Comparison of ENCODE assay signal across 4 cellular contexts in genomic region chr1:55172272-55172671, GRCh38.
TF ChIP-seq lines count a peak whose summit lies in the region.

No MANE protein-coding gene starts in this region.

TF ChIP-seq in SK-N-SH, 30 proteins besides CTCF, POLR2A, EP300 and RAD21 (continued from another document):
- TF ChIP-seq REST (IDR thresholded peaks at IDR 0.05; ENCODE audit: low read depth, low read length), result peak; percentile 59; the same call in 1 of the 2 replicates
TF ChIP-seq in SK-N-SH: peak in this region for 1.

TF ChIP-seq in SK-N-SH treated with all-trans-retinoic acid at 6 μM for 48 hours, 23 proteins besides CTCF, POLR2A, EP300 and RAD21 (continued from another document):
- no peak for TF ChIP-seq TSHZ2 (CRISPR knock-in tag; IDR thresholded peaks at IDR 0.05)
- TF ChIP-seq OSR1 (CRISPR knock-in tag; IDR thresholded peaks at IDR 0.05), result no peak

TF ChIP-seq in HEK293, 187 proteins besides CTCF, POLR2A, EP300 and RAD21:
- peak; percentile 83 for TF ChIP-seq REST (tag by site-specific recombination; IDR thresholded peaks at IDR 0.05)
- no peak for TF ChIP-seq ZSCAN30 (tag by site-specific recombination; IDR thresholded peaks at IDR 0.05)

TF ChIP-seq in neural cell, 6 proteins besides CTCF, POLR2A, EP300 and RAD21 (continued from another document):
- no peak for TF ChIP-seq EZH2 (IDR thresholded peaks at IDR 0.05; ENCODE audit: borderline replicate concordance, insufficient read depth, low read length, poor library complexity, severe bottlenecking)
- no peak for TF ChIP-seq TAF1 (IDR thresholded peaks at IDR 0.05; ENCODE audit: low read depth)
- no peak for TF ChIP-seq POLR2AphosphoS5 (IDR thresholded peaks at IDR 0.05)
TF ChIP-seq in neural cell: peak in this region for 0.
